Comparison of ENCODE assay signal across 18 cellular contexts in genomic region chr17:40089085-40089895, GRCh38. TPM values are rescaled to one million over a fixed set of nuclear protein-coding genes. Genes with fewer than 3 reads are reported as not detected.
A peak's percentile ranks its signal among the peaks of the same experiment; 100 is the strongest.
DNase-seq lines count a peak whose midpoint lies in the region; ATAC-seq and TF ChIP-seq lines count a peak whose summit lies in the region.
"Had no signal": no experiment of that assay in that cellular context is flagged by ENCODE, and none has a peak within 500 bp of the region (broad histone marks: within the 10 kb centered on the region; RNA-seq: fewer than 3 reads in every experiment).

No MANE protein-coding gene starts in this region.

- H3K27me3 ChIP-seq in left ventricle myocardium inferior (ENCODE audit: low read depth): no peaks in the 10 kb centered on the region
- no peaks in the 10 kb centered on the region for H3K27me3 ChIP-seq in prostate gland (replicated peaks; ENCODE audit: insufficient read depth)
- no peaks in the 10 kb centered on the region for H3K27me3 ChIP-seq in vagina
- H3K27me3 ChIP-seq: SJSA1 had no signal

- H3K36me3 Mint-ChIP-seq in effector memory CD8-positive, alpha-beta T cell (ENCODE audit: insufficient read depth): peaks cover 78% of the 10 kb centered on the region

- H3K4me1 ChIP-seq in left ventricle myocardium inferior (peaks cover 68% of the 10 kb centered on the region), prostate gland (replicated peaks) (no peaks in the 10 kb centered on the region), vagina (peaks cover 44% of the 10 kb centered on the region)
- H3K4me1 ChIP-seq: SJSA1 had no signal

- H3K4me3 ChIP-seq in left ventricle myocardium inferior (no peak overlapping the region), prostate gland (no peak overlapping the region), vagina (no peak overlapping the region)
- H3K4me3 ChIP-seq: lower lobe of right lung, SJSA1, smooth muscle cell had no signal

- no peaks in the 10 kb centered on the region for H3K27me3 Mint-ChIP-seq in effector memory CD8-positive, alpha-beta T cell
- no peaks in the 10 kb centered on the region for H3K27me3 Mint-ChIP-seq in stimulated activated naive CD8-positive, alpha-beta T cell treated with anti-CD3 and anti-CD28 coated beads, Interleukin-15, amount 100 ng/mL, for 72 hours

- peaks cover 18 to 25% of the 10 kb centered on the region in 2 donors for H3K4me1 Mint-ChIP-seq in effector memory CD8-positive, alpha-beta T cell (ENCODE audit: low read depth in 2 of 2)
- peaks cover 25% of the 10 kb centered on the region for H3K4me1 Mint-ChIP-seq in stimulated activated naive CD8-positive, alpha-beta T cell treated with anti-CD3 and anti-CD28 coated beads, Interleukin-15, amount 100 ng/mL, for 72 hours

- intact Hi-C loops in left ventricle myocardium inferior (cut with micrococcal nuclease): no loop called here
- intact Hi-C loops in left cardiac atrium (cut with DNase I): no loop called here
- intact Hi-C loops in prostate gland (cut with DNase I): no loop called here
- intact Hi-C loops in vagina (cut with DNase I): no loop called here

- peak overlapping the region; percentile 10 to 44 for H3K27ac Mint-ChIP-seq in effector memory CD8-positive, alpha-beta T cell
- peak overlapping the region in 1 of 2 donors; percentile 84 for H3K27ac Mint-ChIP-seq in stimulated activated naive CD8-positive, alpha-beta T cell treated with anti-CD3 and anti-CD28 coated beads, Interleukin-15, amount 100 ng/mL, for 72 hours
- H3K27ac Mint-ChIP-seq: activated T-helper 1 cell treated with anti-CD3 and anti-CD28 coated beads, Interleukin-12 subunit alpha, Interleukin-12 subunit beta, Interleukin-2, Interleukin-4 antibody, amounts not matched to agents 30 ng/mL and 10 ng/mL and 1 ng/mL, durations not matched to agents 14 hours and 24 hours and 36 hours had no signal

- H3K36me3 ChIP-seq in left ventricle myocardium inferior (peaks cover 77% of the 10 kb centered on the region), prostate gland (peaks cover 15 to 35% of the 10 kb centered on the region in 2 donors), vagina (peaks cover 0 to 69% of the 10 kb centered on the region in 2 donors)

- 75% methylated on average over 26 of the region's 26 CpGs for WGBS in prostate gland

- no peaks in the 10 kb centered on the region for H3K9me3 Mint-ChIP-seq in effector memory CD8-positive, alpha-beta T cell
- no peaks in the 10 kb centered on the region for H3K9me3 Mint-ChIP-seq in stimulated activated naive CD8-positive, alpha-beta T cell treated with anti-CD3 and anti-CD28 coated beads, Interleukin-15, amount 100 ng/mL, for 72 hours
- H3K9me3 Mint-ChIP-seq: activated T-helper 1 cell treated with anti-CD3 and anti-CD28 coated beads, Interleukin-12 subunit alpha, Interleukin-12 subunit beta, Interleukin-2, Interleukin-4 antibody, amounts not matched to agents 30 ng/mL and 10 ng/mL and 1 ng/mL, durations not matched to agents 14 hours and 24 hours and 36 hours had no signal

- DNase-seq in left ventricle myocardium inferior (no peak), left cardiac atrium (no peak), prostate gland (ENCODE audit: low spot score) (no peak), vagina (ENCODE audit: extremely low spot score in 2 of 2) (no peak), ecto neural progenitor cell (ENCODE audit: low spot score) (no peak), kidney glomerular epithelial cell (lab: John Stamatoyannopoulos, UW) (no peak)
- no peak for DNase-seq in effector memory CD8-positive, alpha-beta T cell
- no peak for DNase-seq in stimulated activated naive CD8-positive, alpha-beta T cell treated with anti-CD3 and anti-CD28 coated beads, Interleukin-15, amount 100 ng/mL, for 72 hours
- DNase-seq: activated CD4-positive, alpha-beta T cell treated with anti-CD3 and anti-CD28 coated beads, Interleukin-2, amount 50 U/mL, for 4 hours; COR-L47; GDM1; KBM-7; lower lobe of right lung; NCI-H1092 treated with DMSO at 0.1 percent for 48 hours; NCI-H2171 had no signal

- TF ChIP-seq CTCF in left ventricle myocardium inferior (IDR thresholded peaks at IDR 0.05; ENCODE audit: borderline replicate concordance) (no peak), prostate gland (IDR thresholded peaks at IDR 0.05) (no peak), vagina (IDR thresholded peaks at IDR 0.05) (no peak)

- H3K4me3 Mint-ChIP-seq in effector memory CD8-positive, alpha-beta T cell: no peak overlapping the region
- H3K4me3 Mint-ChIP-seq in stimulated activated naive CD8-positive, alpha-beta T cell treated with anti-CD3 and anti-CD28 coated beads, Interleukin-15, amount 100 ng/mL, for 72 hours: no peak overlapping the region
- H3K4me3 Mint-ChIP-seq: activated T-helper 1 cell treated with anti-CD3 and anti-CD28 coated beads, Interleukin-12 subunit alpha, Interleukin-12 subunit beta, Interleukin-2, Interleukin-4 antibody, amounts not matched to agents 30 ng/mL and 10 ng/mL and 1 ng/mL, durations not matched to agents 14 hours and 24 hours and 36 hours had no signal

- peak overlapping the region; percentile 100 for H3K27ac ChIP-seq in left ventricle myocardium inferior (replicated peaks)
- peak overlapping the region; percentile 5 to 22 for H3K27ac ChIP-seq in prostate gland
- H3K27ac ChIP-seq in vagina: peak overlapping the region; percentile 98
- H3K27ac ChIP-seq: lower lobe of right lung, SJSA1 had no signal

- TF ChIP-seq POLR2A in prostate gland (IDR thresholded peaks at IDR 0.05): no peak
- TF ChIP-seq POLR2A in vagina (IDR thresholded peaks at IDR 0.05): no peak

- H3K9me3 ChIP-seq in left ventricle myocardium inferior (replicated peaks) (no peaks in the 10 kb centered on the region), prostate gland (no peaks in the 10 kb centered on the region), vagina (no peaks in the 10 kb centered on the region)
- H3K9me3 ChIP-seq: lower lobe of right lung, SJSA1 had no signal

- no peak for ATAC-seq in left cardiac atrium
- ATAC-seq in effector memory CD8-positive, alpha-beta T cell (replicated peaks): no peak
- no peak for ATAC-seq in stimulated activated naive CD8-positive, alpha-beta T cell treated with anti-CD3 and anti-CD28 coated beads, Interleukin-15, amount 100 ng/mL, for 72 hours
- ATAC-seq: lower lobe of right lung had no signal

RNA-seq across cellular contexts. Expression of gene NR1D1, which starts 11.1 kb away (rescaled TPM):
- total RNA-seq in left ventricle myocardium inferior (19.1 TPM), left cardiac atrium (10 to 100 TPM; 17.1 to 19.5 TPM), prostate gland (10 to 100 TPM; 10.7 to 35.2 TPM), vagina (15.0 TPM)

RNA-seq across cellular contexts. Expression of gene THRA, which starts 26.5 kb away (rescaled TPM):
- total RNA-seq in left ventricle myocardium inferior: 78.3 TPM
- 10 to 100 TPM; 54.4 to 77.9 TPM for total RNA-seq in left cardiac atrium
- total RNA-seq in prostate gland: 10 to 100 TPM; 35.2 to 79.8 TPM
- total RNA-seq in vagina: 40.3 TPM

RNA-seq across cellular contexts. Expression of gene MSL1, which starts 32.5 kb away (rescaled TPM):
- total RNA-seq in left ventricle myocardium inferior (39.8 TPM), left cardiac atrium (10 to 100 TPM; 54.0 to 57.8 TPM), prostate gland (100 to 1,000 TPM in 1 of 2 donors, 10 to 100 TPM in 1; 77.0 to 112 TPM), vagina (62.4 TPM)

RNA-seq across cellular contexts. Expression of gene MED24, which starts 35.1 kb away (rescaled TPM):
- total RNA-seq in left ventricle myocardium inferior (58.2 TPM), left cardiac atrium (10 to 100 TPM; 44.0 to 56.4 TPM), prostate gland (100 to 1,000 TPM in 1 of 2 donors, 10 to 100 TPM in 1; 55.2 to 167 TPM), vagina (106 TPM)

RNA-seq across cellular contexts. Expression of gene CASC3, which starts 51.0 kb away (rescaled TPM):
- total RNA-seq in left ventricle myocardium inferior (44.0 TPM), left cardiac atrium (10 to 100 TPM; 49.6 to 53.1 TPM), prostate gland (10 to 100 TPM; 59.8 to 94.3 TPM), vagina (40.0 TPM)

Comparison
In these comparisons a context has a peak if more than half of its experiments do, and no peak if none do; other contexts are left out.
1. H3K27ac ChIP-seq: peak in every context shown above with its lines; median percentile 100 in left ventricle myocardium inferior; 98 in vagina; 14 in prostate gland.